In the genomic region with DNA sequence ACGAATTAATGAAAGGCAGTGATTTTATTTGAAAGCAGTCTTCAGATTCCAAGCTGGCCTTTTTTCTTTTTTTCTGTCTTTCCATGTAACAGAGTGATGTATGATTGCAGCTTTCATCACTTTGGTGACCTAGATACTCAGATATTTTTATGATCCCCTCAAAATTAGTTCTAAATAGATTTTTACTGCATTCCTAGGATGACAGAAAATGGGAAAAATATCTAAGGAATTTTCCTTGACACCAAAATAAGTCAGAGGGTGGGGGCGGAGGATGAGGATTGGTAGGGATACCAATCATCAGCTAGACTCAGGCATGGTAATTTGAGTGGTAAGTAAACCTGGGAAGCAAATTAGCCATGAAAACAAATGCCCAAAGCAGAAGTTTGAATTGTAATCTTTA, we compare ENCODE assay signal across 19 cellular contexts. TPM values are rescaled to one million over a fixed set of nuclear protein-coding genes. Genes with fewer than 3 reads are reported as not detected.
DNase-seq lines count a peak whose midpoint lies in the region; ATAC-seq and TF ChIP-seq lines count a peak whose summit lies in the region.
"Had no signal": no experiment of that assay in that cellular context is flagged by ENCODE, and none has a peak within 500 bp of the region (broad histone marks: within the 10 kb centered on the region; RNA-seq: fewer than 3 reads in every experiment).

No MANE protein-coding gene starts in this region.

- H3K79me2 ChIP-seq in osteoblast (ENCODE audit: insufficient read depth, low read length), result no peaks in the 10 kb centered on the region

- H3K27ac ChIP-seq in osteoblast (ENCODE audit: low read depth, low read length), result peak overlapping the region; percentile 62
- H3K27ac ChIP-seq: ascending aorta, gastrocnemius medialis, thyroid gland had no signal

- no peaks in the 10 kb centered on the region for H3K36me3 Mint-ChIP-seq in chondrocyte (ENCODE audit: low read depth)

- TF ChIP-seq CTCF in chondrocyte (IDR thresholded peaks at IDR 0.05), result no peak
- no peak for TF ChIP-seq CTCF in osteoblast (IDR thresholded peaks at IDR 0.05; ENCODE audit: extremely low read depth, low read depth, low read length)

- H3K9me3 ChIP-seq in MG63 (peaks cover 9% of the 10 kb centered on the region), osteoblast (ENCODE audit: low read depth, low read length) (no peaks in the 10 kb centered on the region)
- H3K9me3 ChIP-seq: ascending aorta, gastrocnemius medialis, thyroid gland had no signal

- H3K4me1 ChIP-seq in osteoblast (ENCODE audit: insufficient read depth, low read length), result peaks cover 19% of the 10 kb centered on the region
- H3K4me1 ChIP-seq: ascending aorta, gastrocnemius medialis, thyroid gland had no signal

- peaks cover 16% of the 10 kb centered on the region for H3K4me1 Mint-ChIP-seq in chondrocyte (ENCODE audit: low read depth)

- H3K36me3 ChIP-seq in MG63, result no peaks in the 10 kb centered on the region
- no peaks in the 10 kb centered on the region for H3K36me3 ChIP-seq in osteoblast (ENCODE audit: insufficient read depth, low read length)
- H3K36me3 ChIP-seq: ascending aorta, gastrocnemius medialis, thyroid gland had no signal

- no peaks in the 10 kb centered on the region for H3K27me3 Mint-ChIP-seq in chondrocyte (ENCODE audit: low read depth)
- H3K27me3 Mint-ChIP-seq: progenitor cell of endocrine pancreas had no signal

- H3K4me2 ChIP-seq in osteoblast (ENCODE audit: insufficient read depth, low read length), result peak overlapping the region; percentile 62

- H3K4me3 Mint-ChIP-seq in chondrocyte (ENCODE audit: unreplicated experiment), result no peak overlapping the region
- H3K4me3 Mint-ChIP-seq: activated CD8-positive, alpha-beta T cell treated with anti-CD3 and anti-CD28 coated beads for 36 hours had no signal

- ATAC-seq in GM18517 (IDR thresholded peaks at IDR 0.05; ENCODE audit: unreplicated experiment) (no peak), GM18861 (IDR thresholded peaks at IDR 0.05; ENCODE audit: unreplicated experiment) (no peak), GM21737 (IDR thresholded peaks at IDR 0.05; ENCODE audit: unreplicated experiment) (no peak)
- ATAC-seq: activated CD8-positive, alpha-beta T cell treated with anti-CD3 and anti-CD28 coated beads for 36 hours; gastrocnemius medialis; Right ventricle myocardium inferior had no signal

- H4K20me1 ChIP-seq in osteoblast (ENCODE audit: insufficient read depth, low read length), result no peaks in the 10 kb centered on the region

- H3K4me3 ChIP-seq in MG63 (peak overlapping the region; percentile 10), osteoblast (ENCODE audit: insufficient read depth, low read length) (peak overlapping the region; percentile 14)
- H3K4me3 ChIP-seq: ascending aorta, gastrocnemius medialis, thyroid gland had no signal

- H3K9me3 Mint-ChIP-seq in chondrocyte (ENCODE audit: low read depth), result no peaks in the 10 kb centered on the region
- H3K9me3 Mint-ChIP-seq: activated CD8-positive, alpha-beta T cell treated with anti-CD3 and anti-CD28 coated beads for 36 hours; activated T-helper 2 cell treated with anti-CD3 and anti-CD28 coated beads, Interferon-gamma antibody, Interleukin-2, Interleukin-4, amounts not matched to agents 10 μg/mL and 5 μg/mL and 100 μg/mL, durations not matched to agents 14 hours and 24 hours and 36 hours had no signal

- H3K27ac Mint-ChIP-seq in chondrocyte (ENCODE audit: unreplicated experiment), result peak overlapping the region; percentile 68
- H3K27ac Mint-ChIP-seq: activated CD8-positive, alpha-beta T cell treated with anti-CD3 and anti-CD28 coated beads for 36 hours; activated T-helper 2 cell treated with anti-CD3 and anti-CD28 coated beads, Interferon-gamma antibody, Interleukin-2, Interleukin-4, amounts not matched to agents 10 μg/mL and 5 μg/mL and 100 μg/mL, durations not matched to agents 14 hours and 24 hours and 36 hours; progenitor cell of endocrine pancreas had no signal

- DNase-seq in EL (peak; percentile 91), MG63 (peak; percentile 74), chondrocyte (ENCODE audit: low spot score) (no peak), osteoblast (ENCODE audit: insufficient read length, low spot score, missing footprints) (no peak)
- DNase-seq in stimulated activated CD4-positive, alpha-beta T cell treated with anti-CD3 and anti-CD28 coated beads, Interleukin-1b, Interleukin-23, amount 100 ng/mL, for 48 hours, result no peak
- DNase-seq: activated CD8-positive, alpha-beta T cell treated with anti-CD3 and anti-CD28 coated beads for 36 hours; gastrocnemius medialis; Karpas-422; NCI-H187 treated with DMSO at 0.1 percent for 48 hours; stimulated activated CD4-positive, alpha-beta T cell treated with anti-CD3 and anti-CD28 coated beads, Interleukin-15, amount 100 ng/mL, for 24 hours; thyroid gland had no signal

- H3K27me3 ChIP-seq in MG63 (no peaks in the 10 kb centered on the region), osteoblast (ENCODE audit: insufficient read depth, low read length) (no peaks in the 10 kb centered on the region)
- H3K27me3 ChIP-seq: ascending aorta, gastrocnemius medialis, thyroid gland had no signal

- H2AFZ ChIP-seq in osteoblast (ENCODE audit: low read length), result peak overlapping the region; percentile 2

RNA-seq across cellular contexts. Expression of a gene that starts 11.9 kb away (rescaled TPM):
- 244 and 477 TPM in 2 replicates for total RNA-seq in MG63 (2014; rRNA removed; shearing (Covaris generic); ENCODE audit: low replicate concordance)
- total RNA-seq in chondrocyte (24.0 to 31.0 TPM (median 27.7 TPM) in 3 replicates), osteoblast (29.2 and 30.4 TPM in 2 replicates)

RNA-seq across cellular contexts. Expression of a gene that starts 24.7 kb away (rescaled TPM):
- total RNA-seq in MG63 (2014; rRNA removed; shearing (Covaris generic); ENCODE audit: low replicate concordance), result 47.2 and 62.0 TPM in 2 replicates
- total RNA-seq in chondrocyte (18.5 to 23.9 TPM (median 20.0 TPM) in 3 replicates), osteoblast (22.1 and 25.3 TPM in 2 replicates)

RNA-seq across cellular contexts. Expression of a gene that starts 52.8 kb away (rescaled TPM):
- total RNA-seq in MG63 (2014; rRNA removed; shearing (Covaris generic); ENCODE audit: low replicate concordance), result 0.26 TPM in 1 of 2 replicates, not detected in the other
- total RNA-seq in chondrocyte (19.9 to 59.0 TPM (median 53.5 TPM) in 3 replicates), osteoblast (0.88 and 7.6 TPM in 2 replicates)
- total RNA-seq: activated CD8-positive, alpha-beta T cell treated with anti-CD3 and anti-CD28 coated beads for 36 hours; activated T-helper 2 cell treated with anti-CD3 and anti-CD28 coated beads, Interferon-gamma antibody, Interleukin-2, Interleukin-4, amounts not matched to agents 10 μg/mL and 5 μg/mL and 100 μg/mL, durations not matched to agents 14 hours and 24 hours and 36 hours; gastrocnemius medialis; H4; progenitor cell of endocrine pancreas had no signal

Comparison
In these comparisons a context has a peak if more than half of its experiments do, and no peak if none do; other contexts are left out.
1. DNase-seq: peak in EL (single experiment) and MG63 (single experiment); none in chondrocyte (single experiment), osteoblast (single experiment) and stimulated activated CD4-positive, alpha-beta T cell treated with anti-CD3 and anti-CD28 coated beads, Interleukin-1b, Interleukin-23, amount 100 ng/mL, for 48 hours (single experiment).